Comparison of ENCODE assay signal across 8 cellular contexts in the genomic region with DNA sequence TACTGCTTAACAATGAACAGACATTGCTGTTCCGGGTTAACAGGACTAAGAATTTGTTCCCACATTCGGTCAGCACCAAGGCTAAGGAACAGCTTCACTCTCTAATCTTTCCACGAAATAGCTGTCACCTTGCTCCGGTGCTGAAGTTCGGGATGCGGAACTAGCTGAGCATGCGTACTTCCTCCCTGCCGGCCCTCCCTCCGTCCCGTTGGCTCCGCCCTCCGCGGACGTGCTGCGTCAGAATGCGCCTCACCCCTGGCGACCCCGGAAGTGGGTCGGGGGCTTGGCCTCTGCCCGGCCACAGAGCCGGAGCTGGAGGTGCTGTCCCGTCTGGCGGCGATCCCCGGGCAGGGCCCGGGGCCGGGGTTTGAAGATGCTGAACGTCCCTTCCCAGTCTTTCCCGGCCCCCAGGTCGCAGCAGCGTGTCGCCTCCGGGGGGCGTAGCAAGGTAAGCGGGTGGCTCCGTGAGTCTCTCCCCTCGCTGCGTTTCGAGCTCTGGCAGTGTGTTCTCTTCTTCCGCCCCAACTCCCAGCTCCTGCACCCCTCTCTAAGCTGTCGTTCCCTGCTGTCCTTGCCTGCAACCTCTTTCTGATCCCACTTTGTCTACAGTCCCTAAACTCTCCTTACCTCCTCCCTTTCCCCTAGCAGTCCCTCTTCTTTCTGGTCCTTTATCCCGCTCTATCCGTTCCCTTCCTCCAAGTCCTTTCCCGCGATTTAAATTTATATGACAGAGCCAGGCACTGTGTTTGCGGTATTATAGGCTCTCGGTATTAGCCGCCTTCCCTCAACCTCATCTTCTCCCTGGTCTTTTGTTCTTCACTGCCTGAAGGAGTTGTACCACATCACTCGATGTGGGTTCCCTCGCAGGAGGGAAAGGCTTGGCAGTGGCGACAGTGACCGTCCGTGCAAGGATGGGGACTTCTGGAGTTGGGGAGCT. TPM values are rescaled to one million over a fixed set of nuclear protein-coding genes. Genes with fewer than 3 reads are reported as not detected.
DNase-seq lines count a peak whose midpoint lies in the region; ATAC-seq and TF ChIP-seq lines count a peak whose summit lies in the region.

A gene with protein sequence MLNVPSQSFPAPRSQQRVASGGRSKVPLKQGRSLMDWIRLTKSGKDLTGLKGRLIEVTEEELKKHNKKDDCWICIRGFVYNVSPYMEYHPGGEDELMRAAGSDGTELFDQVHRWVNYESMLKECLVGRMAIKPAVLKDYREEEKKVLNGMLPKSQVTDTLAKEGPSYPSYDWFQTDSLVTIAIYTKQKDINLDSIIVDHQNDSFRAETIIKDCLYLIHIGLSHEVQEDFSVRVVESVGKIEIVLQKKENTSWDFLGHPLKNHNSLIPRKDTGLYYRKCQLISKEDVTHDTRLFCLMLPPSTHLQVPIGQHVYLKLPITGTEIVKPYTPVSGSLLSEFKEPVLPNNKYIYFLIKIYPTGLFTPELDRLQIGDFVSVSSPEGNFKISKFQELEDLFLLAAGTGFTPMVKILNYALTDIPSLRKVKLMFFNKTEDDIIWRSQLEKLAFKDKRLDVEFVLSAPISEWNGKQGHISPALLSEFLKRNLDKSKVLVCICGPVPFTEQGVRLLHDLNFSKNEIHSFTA (plus strand): TSS at position 280 of the 937 bp plus-strand sequence. CDS start 94 bp downstream, at position 374.

- peaks cover 0 to 22% (median 7%) of the 10 kb centered on the region in 7 donors for H3K27me3 ChIP-seq in heart right ventricle

- peaks cover 3 to 25% (median 21%) of the 10 kb centered on the region in 9 donors for H3K4me1 ChIP-seq in heart right ventricle

- peaks cover 0 to 9% (median 0%) of the 10 kb centered on the region in 9 donors for H3K36me3 ChIP-seq in heart right ventricle

- H3K4me3 ChIP-seq in heart right ventricle, result peak within 1 kb of the TSS; percentile 67 to 94 (median 79)

- intact Hi-C loops in T-helper 1 cell treated with Interleukin-12 subunit alpha and Interleukin-12 subunit beta and Interleukin-4 antibody, amounts not matched to agents 30 ng/mL and 1 ng/mL, for 36 hours (cut with micrococcal nuclease), result loop anchor here (1.0 to 10.0 kb wide), 7 partner anchors 25 to 1819 kb away; partner anchors contain the start of genes CEP162, DOP1A, IBTK and NT5E
- intact Hi-C loops in heart right ventricle (cut with DNase I), result loop anchor here in 1 of 10 donors (10.0 kb wide), 1 partner anchor 795 kb away; the partner anchor contains the start of genes DOP1A and UBE3D
- intact Hi-C loops in posterior vena cava (cut with DNase I), result no loop called here

- peak; percentile 18 for TF ChIP-seq CTCF in GM13976 (IDR thresholded peaks at IDR 0.05; ENCODE audit: borderline replicate concordance, control extremely low read depth, extremely low read depth, insufficient read depth, missing control alignments)
- peak in 8 of 9 donors; percentile 26 to 68 (median 47) for TF ChIP-seq CTCF in heart right ventricle (IDR thresholded peaks at IDR 0.05)

- 0 to 1% methylated on average over 53 of the region's 53 CpGs for WGBS in heart right ventricle, 2 donors

- in situ Hi-C loops in GM13976 (cut with MboI; ENCODE audit: low sequenced_read_pairs, unreplicated experiment), result no loop called here

- peak; percentile 96 for ATAC-seq in HG02870 (IDR thresholded peaks at IDR 0.05; ENCODE audit: unreplicated experiment)
- ATAC-seq in heart right ventricle, result peak; percentile 100

- peak; percentile 96 for DNase-seq in GM13976 (ENCODE audit: low spot score)
- peak; percentile 82 for DNase-seq in NCI-H146 treated with DMSO at 0.1 percent for 48 hours (lab: John Stamatoyannopoulos, UW; ENCODE audit: unreplicated experiment)
- peak; percentile 96 for DNase-seq in amniotic epithelial cell (ENCODE audit: low read depth)
- peak; percentile 95 for DNase-seq in heart right ventricle
- peak; percentile 99 for DNase-seq in posterior vena cava (ENCODE audit: low spot score)
- peak; percentile 96 for DNase-seq in ureter (ENCODE audit: low spot score)

- H3K9me3 ChIP-seq in heart right ventricle, result no peaks in the 10 kb centered on the region

- H3K27ac ChIP-seq in heart right ventricle, result peak within 1 kb of the TSS; percentile 57 to 93 (median 84)

RNA-seq across cellular contexts. Expression of the gene that starts here (rescaled TPM):
- total RNA-seq in T-helper 1 cell treated with Interleukin-12 subunit alpha and Interleukin-12 subunit beta and Interleukin-4 antibody, amounts not matched to agents 30 ng/mL and 1 ng/mL, for 36 hours, result 31.3 and 31.7 TPM in 2 replicates
- 10 to 100 TPM; 10.6 to 20.0 (median 16.0) TPM for total RNA-seq in heart right ventricle
- polyA plus RNA-seq in heart right ventricle, result 1 to 10 TPM; 1.2 to 8.0 TPM
- 10 to 100 TPM; 16.8 to 16.9 TPM for total RNA-seq in posterior vena cava
- total RNA-seq in ureter, result 22.2 TPM

Comparison
In these comparisons a context has a peak if more than half of its experiments do, and no peak if none do; other contexts are left out.
1. Peak in every context shown above with its lines: DNase-seq, ATAC-seq, H3K4me3 ChIP-seq and H3K27ac ChIP-seq.